Comparison of ENCODE assay signal across 8 cellular contexts in the genomic region with DNA sequence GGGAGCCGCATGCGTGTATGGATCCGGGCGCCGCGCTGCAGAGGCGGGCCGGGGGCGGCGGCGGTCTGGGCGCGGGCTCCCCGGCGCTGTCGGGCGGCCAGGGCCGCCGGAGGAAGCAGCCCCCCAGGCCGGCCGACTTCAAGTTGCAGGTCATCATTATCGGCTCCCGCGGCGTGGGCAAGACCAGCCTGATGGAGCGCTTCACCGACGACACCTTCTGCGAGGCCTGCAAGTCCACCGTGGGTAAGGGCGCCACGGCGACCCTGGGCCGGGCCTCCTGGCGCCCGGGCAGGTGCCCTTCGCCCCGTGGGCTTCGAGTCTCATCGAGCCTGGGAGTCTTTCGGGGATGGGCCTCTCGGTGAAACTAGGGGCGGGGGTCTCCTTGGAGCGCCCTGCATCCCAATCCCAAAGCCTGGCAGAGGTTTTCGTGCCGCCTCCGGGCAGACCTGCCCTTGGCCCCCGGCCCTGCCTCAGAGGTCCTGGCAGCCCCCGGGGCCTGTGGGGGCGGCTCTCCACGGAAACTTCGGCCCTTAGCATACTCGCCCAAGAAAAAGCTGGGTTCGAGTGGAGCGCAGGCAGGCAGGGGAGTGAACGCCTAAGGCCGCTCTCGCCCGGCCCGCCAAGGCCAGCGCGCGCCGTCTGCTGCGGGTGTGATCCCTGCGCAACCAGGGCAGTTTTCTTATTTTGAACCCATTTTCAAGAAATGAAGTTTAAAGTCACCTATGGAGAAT. TPM values are rescaled to one million over a fixed set of nuclear protein-coding genes. Genes with fewer than 3 reads are reported as not detected.
A peak's percentile ranks its signal among the peaks of the same experiment; 100 is the strongest.
DNase-seq lines count a peak whose midpoint lies in the region; ATAC-seq and TF ChIP-seq lines count a peak whose summit lies in the region.

No MANE protein-coding gene starts in this region.

- peak overlapping the region; percentile 84 for H2AFZ ChIP-seq in IMR-90 (replicated peaks; ENCODE audit: low read length, poor library complexity)

- peak overlapping the region; percentile 19 to 51; a peak in 2 of 4 replicates for H4K8ac ChIP-seq in IMR-90 (ENCODE audit: low read depth in 2 of 2, low read length in 2 of 2)

- peak overlapping the region; percentile 30; the same call in 1 of the 2 replicates for H3K14ac ChIP-seq in IMR-90 (replicated peaks; ENCODE audit: low read depth, low read length)

- H3K23ac ChIP-seq in IMR-90 (ENCODE audit: low read depth, low read length) = peak overlapping the region; percentile 82; the same call in 1 of the 2 replicates

- BruUV-seq in IMR-90 (replicated peaks; lab: Mats Ljungman, UMichigan) = no TSS peak

- peak overlapping the region; percentile 35; the same call in 1 of the 2 replicates for H4K5ac ChIP-seq in IMR-90 (ENCODE audit: low read depth, low read length)

- H2BK15ac ChIP-seq in IMR-90 (ENCODE audit: low read depth, low read length) = no peak overlapping the region

- intact Hi-C loops in IMR-90 (cut with micrococcal nuclease) = no loop called here
- intact Hi-C loops in prostate gland (cut with DNase I) = no loop called here

- peak overlapping the region; percentile 79 to 91 (median 88) for H3K27ac ChIP-seq in BLaER1 treated with 17β-estradiol and CSF1 and Interleukin-3, amounts not matched to agents 10 nM and 100 nM
- peak overlapping the region; percentile 82 for H3K27ac ChIP-seq in IMR-90 (ENCODE audit: insufficient read depth, low read length)
- peak overlapping the region; percentile 22 to 89 (median 83) for H3K27ac ChIP-seq in gastroesophageal sphincter
- peak overlapping the region; percentile 53 to 65 for H3K27ac ChIP-seq in prostate gland

- H3K27me3 ChIP-seq in BLaER1 treated with 17β-estradiol and CSF1 and Interleukin-3, amounts not matched to agents 10 nM and 100 nM = no peaks in the 10 kb centered on the region
- H3K27me3 ChIP-seq in IMR-90 (ENCODE audit: control insufficient read depth, insufficient read depth, low read length) (no peaks in the 10 kb centered on the region; the same call in 1 of the 2 replicates), gastroesophageal sphincter (no peaks in the 10 kb centered on the region), prostate gland (replicated peaks; ENCODE audit: insufficient read depth) (no peaks in the 10 kb centered on the region)

- peak overlapping the region; percentile 67 for H2AK9ac ChIP-seq in IMR-90 (replicated peaks; ENCODE audit: low read depth, low read length, poor library complexity)

- peaks cover 45 to 54% (median 52%) of the 10 kb centered on the region in 11 experiments for H4K20me1 ChIP-seq in BLaER1 treated with 17β-estradiol and CSF1 and Interleukin-3, amounts not matched to agents 10 nM and 100 nM
- H4K20me1 ChIP-seq in IMR-90 (ENCODE audit: insufficient read depth, low read length) = peaks cover 46% of the 10 kb centered on the region

- in situ Hi-C loops in IMR-90 (cut with MboI; ENCODE audit: low sequenced_read_pairs) = no loop called here

- no peak for TF ChIP-seq EP300 in gastroesophageal sphincter (IDR thresholded peaks at IDR 0.05)

- peak overlapping the region; percentile 85 to 97 (median 94) for H3K9ac ChIP-seq in BLaER1 treated with 17β-estradiol and CSF1 and Interleukin-3, amounts not matched to agents 10 nM and 100 nM
- H3K9ac ChIP-seq in IMR-90 (ENCODE audit: low read depth, low read length) = peak overlapping the region; percentile 93

- peak overlapping the region; percentile 84 to 96 (median 90) for H3K4me2 ChIP-seq in BLaER1 treated with 17β-estradiol and CSF1 and Interleukin-3, amounts not matched to agents 10 nM and 100 nM
- peak overlapping the region; percentile 100 for H3K4me2 ChIP-seq in IMR-90 (ENCODE audit: low read depth, low read length)

- WGBS in IMR-90 (ENCODE audit: extremely low coverage in 2 of 2, insufficient read length in 1 of 2), 2 experiments = 0% methylated on average over 33 of the region's 66 CpGs; no CpG with 5 or more reads in 1 of the 2 experiments
- 0% methylated on average over 5 of the region's 66 CpGs; no CpG with 5 or more reads in 1 of the 2 donors for WGBS in gastroesophageal sphincter (ENCODE audit: low coverage in 1 of 2), 2 donors
- under 1% methylated on average over 34 of the region's 66 CpGs for WGBS in prostate gland

- H2BK5ac ChIP-seq in IMR-90 (ENCODE audit: low read depth, low read length, poor library complexity, severe bottlenecking) = peak overlapping the region; percentile 1

- ATAC-seq in GM21360 (IDR thresholded peaks at IDR 0.05; ENCODE audit: unreplicated experiment) (peak; percentile 11), IMR-90 (ENCODE audit: low read depth) (peak; percentile 15), gastroesophageal sphincter (peak; percentile 29)

- H4K91ac ChIP-seq in IMR-90 (ENCODE audit: insufficient read depth, low read depth, low read length) = no peak overlapping the region

- CTCF ChIA-PET in IMR-90 (lab: Yijun Ruan, JAX) = interaction anchor here (1.0 to 1.2 kb wide), 3 partner anchors 10 to 19 kb away, joined by 4 to 11 read pairs (median 4); no protein-coding TSS in a partner anchor

- TF ChIP-seq POLR2A in IMR-90 (IDR thresholded peaks at IDR 0.05; ENCODE audit: low read depth, low read length) (no peak), gastroesophageal sphincter (IDR thresholded peaks at IDR 0.05) (no peak), prostate gland (IDR thresholded peaks at IDR 0.05) (no peak)

- DNase-seq in IMR-90 = no peak
- DNase-seq in activated T-cell treated with anti-CD3 and anti-CD28 coated beads, Interleukin-2, amount 50 U/mL, for 1 hour = peak; percentile 32
- DNase-seq in prostate gland (ENCODE audit: low spot score) = no peak
- DNase-seq in amniotic stem cell (lab: John Stamatoyannopoulos, UW) = no peak
- DNase-seq in NCI-H345 treated with DMSO at 0.1 percent for 48 hours (lab: John Stamatoyannopoulos, UW; ENCODE audit: unreplicated experiment) = no peak

- H2AK5ac ChIP-seq in IMR-90 (ENCODE audit: low read depth, low read length) = no peak overlapping the region

- H3K79me1 ChIP-seq in IMR-90 (ENCODE audit: low read depth in 1 of 2, low read length in 2 of 2) = peaks cover 15 to 44% of the 10 kb centered on the region in 2 experiments

- H3K4me1 ChIP-seq in BLaER1 treated with 17β-estradiol and CSF1 and Interleukin-3, amounts not matched to agents 10 nM and 100 nM = peaks cover 53 to 63% (median 60%) of the 10 kb centered on the region in 10 experiments
- H3K4me1 ChIP-seq in IMR-90 (ENCODE audit: control insufficient read depth, insufficient read depth, low read length) (peaks cover 10% of the 10 kb centered on the region), gastroesophageal sphincter (peaks cover 9 to 68% (median 13%) of the 10 kb centered on the region in 3 donors), prostate gland (replicated peaks) (peaks cover 2% of the 10 kb centered on the region)

- peaks cover 13% of the 10 kb centered on the region for H3K9me1 ChIP-seq in IMR-90 (ENCODE audit: insufficient read depth, low read length)

- H3K18ac ChIP-seq in IMR-90 (ENCODE audit: low read depth, low read length) = peak overlapping the region; percentile 6; the same call in 1 of the 2 replicates

- TF ChIP-seq RAD21 in IMR-90 (IDR thresholded peaks at IDR 0.05; ENCODE audit: low read length) = no peak

- 0 out of 2 replicates have a peak overlapping the region, but pooled peaks have one; percentile 49 for H3K56ac ChIP-seq in IMR-90 (ENCODE audit: extremely low read depth, insufficient read depth, low read length)

- H3K36me3 ChIP-seq in BLaER1 treated with 17β-estradiol and CSF1 and Interleukin-3, amounts not matched to agents 10 nM and 100 nM = peaks cover 9 to 34% (median 17%) of the 10 kb centered on the region in 11 experiments; a peak in 20 of 22 replicates
- H3K36me3 ChIP-seq in IMR-90 (ENCODE audit: control insufficient read depth, insufficient read depth, low read length) = peaks cover 5% of the 10 kb centered on the region
- no peaks in the 10 kb centered on the region for H3K36me3 ChIP-seq in gastroesophageal sphincter
- H3K36me3 ChIP-seq in prostate gland = no peaks in the 10 kb centered on the region

- no peaks in the 10 kb centered on the region for H3K9me3 ChIP-seq in BLaER1 treated with 17β-estradiol and CSF1 and Interleukin-3, amounts not matched to agents 10 nM and 100 nM (replicated peaks in 1 of 11)
- H3K9me3 ChIP-seq in IMR-90 (ENCODE audit: control insufficient read depth, insufficient read depth, low read length) (no peaks in the 10 kb centered on the region), gastroesophageal sphincter (no peaks in the 10 kb centered on the region), prostate gland (no peaks in the 10 kb centered on the region)

- peak overlapping the region; percentile 51 for H3K4ac ChIP-seq in IMR-90 (ENCODE audit: low read depth, low read length)

- no peak for TF ChIP-seq CTCF in IMR-90 (conservative IDR thresholded peaks at IDR 0.05; ENCODE audit: low read depth, low read length)
- TF ChIP-seq CTCF in gastroesophageal sphincter (IDR thresholded peaks at IDR 0.05) = no peak
- TF ChIP-seq CTCF in prostate gland (IDR thresholded peaks at IDR 0.05) = no peak

- H2BK120ac ChIP-seq in IMR-90 (ENCODE audit: low read depth, low read length) = no peak overlapping the region

- peak overlapping the region; percentile 92 to 99 (median 97) for H3K4me3 ChIP-seq in BLaER1 treated with 17β-estradiol and CSF1 and Interleukin-3, amounts not matched to agents 10 nM and 100 nM
- H3K4me3 ChIP-seq in IMR-90 (ENCODE audit: insufficient read depth, low read depth, low read length) = peak overlapping the region; percentile 99
- H3K4me3 ChIP-seq in gastroesophageal sphincter = peak overlapping the region; percentile 78 to 95
- peak overlapping the region; percentile 74 to 82 for H3K4me3 ChIP-seq in prostate gland

- POLR2A ChIA-PET in IMR-90 (lab: Charles Lee; ENCODE audit: unreplicated experiment) = no interaction called here

- dilution Hi-C loops in IMR-90 (cut with HindIII; ENCODE audit: low sequenced_read_pairs, unreplicated experiment) = no loop called here

- H2BK20ac ChIP-seq in IMR-90 (ENCODE audit: low read depth, low read length) = no peak overlapping the region

TF ChIP-seq in IMR-90, 13 proteins besides CTCF, POLR2A, EP300 and RAD21:
- no peak for TF ChIP-seq SMC3 (IDR thresholded peaks at IDR 0.05; ENCODE audit: low read depth, low read length)
- TF ChIP-seq FOS (IDR thresholded peaks at IDR 0.05; ENCODE audit: low read depth, low read length) = no peak
- TF ChIP-seq CHD1 (IDR thresholded peaks at IDR 0.05; ENCODE audit: low read depth, low read length) = no peak
- TF ChIP-seq CEBPB (IDR thresholded peaks at IDR 0.05; ENCODE audit: low read depth, low read length) = no peak
- no peak for TF ChIP-seq NFE2L2 (IDR thresholded peaks at IDR 0.05; ENCODE audit: low read depth, low read length)
- no peak for TF ChIP-seq RCOR1 (IDR thresholded peaks at IDR 0.05; ENCODE audit: insufficient replicate concordance, low read length)
- TF ChIP-seq RFX5 (IDR thresholded peaks at IDR 0.05; ENCODE audit: low read depth, low read length) = no peak

RNA-seq across cellular contexts. Expression of a gene that starts 0.6 kb away (rescaled TPM):
- total RNA-seq in IMR-90 (2012; rRNA removed) (14.9 and 35.3 TPM in 2 replicates), gastroesophageal sphincter (100 to 1,000 TPM in 1 of 4 donors, 10 to 100 TPM in 3; 63.7 to 100 (median 72.6) TPM), prostate gland (10 to 100 TPM; 22.4 to 39.0 TPM)
- 13.2 and 19.2 TPM in 2 replicates for polyA plus RNA-seq in IMR-90 (2012; rRNA removed)
- polyA plus RNA-seq in IMR-90 (2012; cell fraction: cytosol; rRNA removed) = 2.6 and 2.7 TPM in 2 replicates
- polyA plus RNA-seq in IMR-90 (2012; cell fraction: nucleus; rRNA removed; ENCODE audit: low replicate concordance) = 2.0 and 20.1 TPM in 2 replicates
